ENCODE assay signal across 26 cellular contexts in genomic region chr2:126921066-126921465, GRCh38. TPM values are rescaled to one million over a fixed set of nuclear protein-coding genes. Genes with fewer than 3 reads are reported as not detected.
DNase-seq lines count a peak whose midpoint lies in the region; ATAC-seq and TF ChIP-seq lines count a peak whose summit lies in the region.
"Had no signal": no experiment of that assay in that cellular context is flagged by ENCODE, and none has a peak within 500 bp of the region (broad histone marks: within the 10 kb centered on the region; RNA-seq: fewer than 3 reads in every experiment).

No MANE protein-coding gene starts in this region.

- DNase-seq in Karpas-422 (peak; percentile 9), left lobe of liver (ENCODE audit: low spot score) (peak; percentile 10)
- DNase-seq in effector memory CD8-positive, alpha-beta T cell, result no peak
- no peak for DNase-seq in CD8-positive, alpha-beta T cell
- DNase-seq: 8988T; ACHN; AML-193; BE2C; Calu3; CD4-positive, alpha-beta T cell; COR-L47; DMS53; DMS79 treated with DMSO at 0.1 percent for 48 hours; GF-D8; H9; HFFc6 had no signal

- no peak overlapping the region for H3K4me2 ChIP-seq in Karpas-422 (ENCODE audit: low read depth, low read length, poor library complexity, severe bottlenecking)
- H3K4me2 ChIP-seq: A549; BLaER1 treated with 17β-estradiol and CSF1 and Interleukin-3, amounts not matched to agents 10 nM and 100 nM; GM23338 had no signal

- POLR2A ChIA-PET in CD8-positive, alpha-beta T cell (lab: Charles Lee), result no interaction called here

- no peaks in the 10 kb centered on the region for H3K9me3 ChIP-seq in Karpas-422 (ENCODE audit: low read length)
- no peaks in the 10 kb centered on the region for H3K9me3 ChIP-seq in CD8-positive, alpha-beta T cell (ENCODE audit: low read length)
- H3K9me3 ChIP-seq: A549, BE2C had no signal

- no peaks in the 10 kb centered on the region for H3K4me1 Mint-ChIP-seq in stimulated activated memory B cell treated with anti-CD40 and anti-IgM and Interleukin-4, amounts not matched to agents 10 μg/mL and 1 μg/mL and 100 μg/mL, for 72 hours
- H3K4me1 Mint-ChIP-seq in effector memory CD8-positive, alpha-beta T cell (ENCODE audit: low read depth in 2 of 2), result no peaks in the 10 kb centered on the region
- H3K4me1 Mint-ChIP-seq in CD8-positive, alpha-beta T cell (ENCODE audit: low read depth), result no peaks in the 10 kb centered on the region
- H3K4me1 Mint-ChIP-seq: CD14-positive monocyte, GM23338, H9 had no signal

- no peaks in the 10 kb centered on the region for H3K27me3 ChIP-seq in Karpas-422 (ENCODE audit: low read length)
- no peaks in the 10 kb centered on the region for H3K27me3 ChIP-seq in CD8-positive, alpha-beta T cell (ENCODE audit: insufficient read depth, low read length)
- H3K27me3 ChIP-seq: BE2C; BLaER1 treated with 17β-estradiol and CSF1 and Interleukin-3, amounts not matched to agents 10 nM and 100 nM had no signal

- no peaks in the 10 kb centered on the region for H3K36me3 Mint-ChIP-seq in stimulated activated memory B cell treated with anti-CD40 and anti-IgM and Interleukin-4, amounts not matched to agents 10 μg/mL and 1 μg/mL and 100 μg/mL, for 72 hours
- H3K36me3 Mint-ChIP-seq in effector memory CD8-positive, alpha-beta T cell (ENCODE audit: insufficient read depth), result no peaks in the 10 kb centered on the region
- no peaks in the 10 kb centered on the region for H3K36me3 Mint-ChIP-seq in CD8-positive, alpha-beta T cell
- H3K36me3 Mint-ChIP-seq: CD14-positive monocyte had no signal

- H3K9me2 ChIP-seq in Karpas-422 (replicated peaks; ENCODE audit: insufficient read depth, low read length), result no peaks in the 10 kb centered on the region

- TF ChIP-seq CTCF in CD8-positive, alpha-beta T cell (IDR thresholded peaks at IDR 0.05), result no peak

- no peak overlapping the region for H3K9ac ChIP-seq in Karpas-422 (ENCODE audit: low read length)
- H3K9ac ChIP-seq: BLaER1 treated with 17β-estradiol and CSF1 and Interleukin-3, amounts not matched to agents 10 nM and 100 nM had no signal

- H3K4me3 ChIP-seq in Karpas-422 (ENCODE audit: low read length), result no peak overlapping the region
- no peak overlapping the region for H3K4me3 ChIP-seq in CD8-positive, alpha-beta T cell (ENCODE audit: low read depth, low read length)
- H3K4me3 ChIP-seq: A549; BLaER1 treated with 17β-estradiol and CSF1 and Interleukin-3, amounts not matched to agents 10 nM and 100 nM; GM23338 had no signal

- no peak overlapping the region for H2AFZ ChIP-seq in Karpas-422 (ENCODE audit: low read length)
- H2AFZ ChIP-seq: GM23338 had no signal

- no peak for ATAC-seq in left lobe of liver
- peak; percentile 39 for ATAC-seq in stimulated activated memory B cell treated with anti-CD40 and anti-IgM and Interleukin-4, amounts not matched to agents 10 μg/mL and 1 μg/mL and 100 μg/mL, for 72 hours
- no peak for ATAC-seq in effector memory CD8-positive, alpha-beta T cell (replicated peaks)
- ATAC-seq in CD8-positive, alpha-beta T cell, result no peak
- no peak for ATAC-seq in HG03196 (IDR thresholded peaks at IDR 0.05; ENCODE audit: unreplicated experiment)
- ATAC-seq: A549, GM23338, HCT116 had no signal

- intact Hi-C loops in CD8-positive, alpha-beta T cell (cut with DNase I, micrococcal nuclease), result no loop called here

- no peaks in the 10 kb centered on the region for H3K27me3 Mint-ChIP-seq in stimulated activated memory B cell treated with anti-CD40 and anti-IgM and Interleukin-4, amounts not matched to agents 10 μg/mL and 1 μg/mL and 100 μg/mL, for 72 hours
- H3K27me3 Mint-ChIP-seq in effector memory CD8-positive, alpha-beta T cell, result peaks cover 18 to 24% of the 10 kb centered on the region in 2 donors
- H3K27me3 Mint-ChIP-seq in CD8-positive, alpha-beta T cell (ENCODE audit: low read depth), result no peaks in the 10 kb centered on the region

- peaks cover 7% of the 10 kb centered on the region for H3K9me3 Mint-ChIP-seq in stimulated activated memory B cell treated with anti-CD40 and anti-IgM and Interleukin-4, amounts not matched to agents 10 μg/mL and 1 μg/mL and 100 μg/mL, for 72 hours
- no peaks in the 10 kb centered on the region for H3K9me3 Mint-ChIP-seq in effector memory CD8-positive, alpha-beta T cell
- no peaks in the 10 kb centered on the region for H3K9me3 Mint-ChIP-seq in CD8-positive, alpha-beta T cell
- H3K9me3 Mint-ChIP-seq: CD4-positive, alpha-beta T cell; HFFc6 had no signal

- H3K27ac Mint-ChIP-seq in stimulated activated memory B cell treated with anti-CD40 and anti-IgM and Interleukin-4, amounts not matched to agents 10 μg/mL and 1 μg/mL and 100 μg/mL, for 72 hours, result no peak overlapping the region
- no peak overlapping the region for H3K27ac Mint-ChIP-seq in effector memory CD8-positive, alpha-beta T cell
- no peak overlapping the region for H3K27ac Mint-ChIP-seq in CD8-positive, alpha-beta T cell
- H3K27ac Mint-ChIP-seq: CD4-positive, alpha-beta T cell; GM23338; H9; HFFc6 had no signal

- no peaks in the 10 kb centered on the region for H4K20me1 ChIP-seq in Karpas-422 (ENCODE audit: insufficient read depth, low read depth, low read length)
- H4K20me1 ChIP-seq: BLaER1 treated with 17β-estradiol and CSF1 and Interleukin-3, amounts not matched to agents 10 nM and 100 nM had no signal

- no peaks in the 10 kb centered on the region for H3K4me1 ChIP-seq in Karpas-422 (ENCODE audit: low read length)
- no peaks in the 10 kb centered on the region for H3K4me1 ChIP-seq in CD8-positive, alpha-beta T cell (ENCODE audit: insufficient read depth, low read length)
- H3K4me1 ChIP-seq: A549; BE2C; BLaER1 treated with 17β-estradiol and CSF1 and Interleukin-3, amounts not matched to agents 10 nM and 100 nM had no signal

- no peak overlapping the region for H3K27ac ChIP-seq in Karpas-422 (ENCODE audit: low read length)
- no peak overlapping the region for H3K27ac ChIP-seq in CD8-positive, alpha-beta T cell (ENCODE audit: low read depth, low read length)
- H3K27ac ChIP-seq: A549; BLaER1 treated with 17β-estradiol and CSF1 and Interleukin-3, amounts not matched to agents 10 nM and 100 nM had no signal

- no peaks in the 10 kb centered on the region for H3K36me3 ChIP-seq in Karpas-422 (ENCODE audit: insufficient read depth, low read length)
- H3K36me3 ChIP-seq in CD8-positive, alpha-beta T cell (ENCODE audit: insufficient read depth, low read length), result no peaks in the 10 kb centered on the region
- H3K36me3 ChIP-seq: BE2C; BLaER1 treated with 17β-estradiol and CSF1 and Interleukin-3, amounts not matched to agents 10 nM and 100 nM had no signal

- CTCF ChIA-PET in CD8-positive, alpha-beta T cell (lab: Charles Lee), result no interaction called here

- no peaks in the 10 kb centered on the region for H3K79me2 ChIP-seq in Karpas-422 (ENCODE audit: low read length)

- no peak overlapping the region for H3K4me3 Mint-ChIP-seq in stimulated activated memory B cell treated with anti-CD40 and anti-IgM and Interleukin-4, amounts not matched to agents 10 μg/mL and 1 μg/mL and 100 μg/mL, for 72 hours
- H3K4me3 Mint-ChIP-seq in effector memory CD8-positive, alpha-beta T cell, result no peak overlapping the region
- H3K4me3 Mint-ChIP-seq in CD8-positive, alpha-beta T cell, result no peak overlapping the region
- H3K4me3 Mint-ChIP-seq: CD14-positive monocyte; CD4-positive, alpha-beta T cell; GM23338; H9; HFFc6 had no signal

RNA-seq across cellular contexts. Expression of gene TEX51, which starts 22.4 kb away (rescaled TPM):
- not detected in 2 replicates for total RNA-seq in Karpas-422 (2014; rRNA removed; shearing (Covaris generic); ENCODE audit: low replicate concordance)
- total RNA-seq in left lobe of liver, result not detected
- not detected for total RNA-seq in CD8-positive, alpha-beta T cell
- total RNA-seq: Calu3; CD4-positive, alpha-beta T cell; Daoy; G401; GM23338; H4; H9; HFFc6 had no signal

Comparison
In these comparisons a context has a peak if more than half of its experiments do, and no peak if none do; other contexts are left out.
1. DNase-seq: peak in Karpas-422 (single experiment) and left lobe of liver (single experiment); none in effector memory CD8-positive, alpha-beta T cell (0 of 3) and CD8-positive, alpha-beta T cell (0 of 7).